ENCODE assay signal across 23 cellular contexts in genomic region chr17:44826123-44826790, GRCh38. TPM values are rescaled to one million over a fixed set of nuclear protein-coding genes. Genes with fewer than 3 reads are reported as not detected.
A peak's percentile ranks its signal among the peaks of the same experiment; 100 is the strongest.
DNase-seq lines count a peak whose midpoint lies in the region; ATAC-seq and TF ChIP-seq lines count a peak whose summit lies in the region.
"Had no signal": no experiment of that assay in that cellular context is flagged by ENCODE, and none has a peak within 500 bp of the region (broad histone marks: within the 10 kb centered on the region; RNA-seq: fewer than 3 reads in every experiment).

No MANE protein-coding gene starts in this region.

- no peak for TF ChIP-seq POLR2A in HCT116 (IDR thresholded peaks at IDR 0.05; ENCODE audit: borderline replicate concordance, extremely low read depth, insufficient read depth, insufficient read length)

- peaks cover 10% of the 10 kb centered on the region for H3K4me1 Mint-ChIP-seq in activated CD4-positive, alpha-beta T cell treated with anti-CD3 and anti-CD28 coated beads, Interleukin-2, amount 10 ng/mL, durations not matched to agents 24 days and 14 days

- H3K4me3 ChIP-seq in HCT116 (replicated peaks in 1 of 2; ENCODE audit: low read depth in 1 of 2, low read length in 2 of 2) (no peak overlapping the region), SK-N-SH (ENCODE audit: low read depth in 2 of 2, low read length in 1 of 2) (no peak overlapping the region)
- H3K4me3 ChIP-seq: A549, adrenal gland, testis had no signal

- H3K4me1 ChIP-seq in HCT116 (ENCODE audit: control insufficient read depth in 1 of 2, insufficient read depth in 2 of 2, low read length in 2 of 2) (peaks cover 67 to 89% of the 10 kb centered on the region in 2 experiments), SK-N-SH (ENCODE audit: control insufficient read depth in 1 of 2, insufficient read depth in 2 of 2, low read depth in 1 of 2, low read length in 1 of 2) (peaks cover 2 to 10% of the 10 kb centered on the region in 2 experiments)
- H3K4me1 ChIP-seq: testis had no signal

- peak overlapping the region; percentile 95 for H3K27ac ChIP-seq in HCT116 (ENCODE audit: low read depth, low read length)
- H3K27ac ChIP-seq in SK-N-SH (ENCODE audit: low read depth in 2 of 2, low read length in 1 of 2) = peak overlapping the region in 1 of 2 experiments; percentile 14; a peak in 1 of 4 replicates
- H3K27ac ChIP-seq: A549, adrenal gland, HL-60, testis had no signal

- TF ChIP-seq RAD21 in HCT116 (IDR thresholded peaks at IDR 0.05; ENCODE audit: low read depth) (no peak), SK-N-SH (IDR thresholded peaks at IDR 0.05; ENCODE audit: low read length) (no peak)

- H3K9ac ChIP-seq in HCT116 (ENCODE audit: low read length) (peak overlapping the region; percentile 29; the same call in 1 of the 2 replicates), SK-N-SH (no peak overlapping the region)

- H2AFZ ChIP-seq in HCT116 (ENCODE audit: low read depth, low read length, poor library complexity, severe bottlenecking) (no peak overlapping the region), SK-N-SH (ENCODE audit: low read depth) (no peak overlapping the region)

- no peak overlapping the region for H3K27ac Mint-ChIP-seq in activated CD4-positive, alpha-beta T cell treated with anti-CD3 and anti-CD28 coated beads, Interleukin-2, amount 10 ng/mL, durations not matched to agents 24 days and 14 days
- H3K27ac Mint-ChIP-seq: CD14-positive monocyte, IgD-negative memory B cell, nephron had no signal

- DNase-seq in A172 (ENCODE audit: low spot score) = peak; percentile 53
- DNase-seq in HCT116 (ENCODE audit: low read depth, low spot score) = no peak
- DNase-seq in T1000 (lab: John Stamatoyannopoulos, UW) = peak; percentile 30
- peak; percentile 67 for DNase-seq in kidney tubule cell (ENCODE audit: low spot score)
- no peak for DNase-seq in activated CD4-positive, alpha-beta T cell treated with anti-CD3 and anti-CD28 coated beads, Interleukin-2, amount 10 ng/mL, durations not matched to agents 24 days and 14 days
- DNase-seq in DMS79 (lab: John Stamatoyannopoulos, UW) = no peak
- DNase-seq in SK-N-SH = no peak
- DNase-seq in NCI-H526 treated with DMSO at 0.1 percent for 48 hours (lab: John Stamatoyannopoulos, UW) = no peak
- DNase-seq: adrenal gland, caudate nucleus, DMS153, islet precursor cell, mammary epithelial cell, NCI-H2029, SHP77 treated with DMSO at 0.1 percent for 48 hours, T-helper 2 cell, testis had no signal

- H3K36me3 Mint-ChIP-seq in activated CD4-positive, alpha-beta T cell treated with anti-CD3 and anti-CD28 coated beads, Interleukin-2, amount 10 ng/mL, durations not matched to agents 24 days and 14 days (ENCODE audit: low read depth) = no peaks in the 10 kb centered on the region
- H3K36me3 Mint-ChIP-seq: IgD-negative memory B cell had no signal

- no peaks in the 10 kb centered on the region for H3K36me3 ChIP-seq in HCT116 (ENCODE audit: control insufficient read depth in 1 of 2, insufficient read depth in 2 of 2, low read length in 2 of 2)
- H3K36me3 ChIP-seq in SK-N-SH (replicated peaks in 1 of 2; ENCODE audit: control insufficient read depth in 1 of 2, insufficient read depth in 2 of 2, low read length in 1 of 2) = peaks cover 0 to 9% of the 10 kb centered on the region in 2 experiments
- H3K36me3 ChIP-seq: adrenal gland had no signal

- POLR2A ChIA-PET in HCT116 (lab: Charles Lee) = no interaction called here
- POLR2A ChIA-PET in SK-N-SH (lab: Yijun Ruan, JAX) = no interaction called here

- RAD21 ChIA-PET in HCT116 (lab: Charles Lee; ENCODE audit: low non-redundant PET in 1 of 2, low total read pairs in 2 of 2, uncharacterized antibody in 2 of 2, unreplicated experiment in 2 of 2) = interaction anchor here in 1 of 2 experiments (0.7 kb wide), 1 partner anchor 51 kb away, joined by 5 read pairs; no protein-coding TSS in a partner anchor

- H4K20me1 ChIP-seq in HCT116 (ENCODE audit: insufficient read depth) (no peaks in the 10 kb centered on the region), SK-N-SH (ENCODE audit: insufficient read depth) (peaks cover 14% of the 10 kb centered on the region)

- peaks cover 39% of the 10 kb centered on the region for H3F3A ChIP-seq in SK-N-SH (replicated peaks; ENCODE audit: insufficient read depth)

- H3K9me3 Mint-ChIP-seq in activated CD4-positive, alpha-beta T cell treated with anti-CD3 and anti-CD28 coated beads, Interleukin-2, amount 10 ng/mL, durations not matched to agents 24 days and 14 days = no peaks in the 10 kb centered on the region
- H3K9me3 Mint-ChIP-seq: IgD-negative memory B cell, nephron had no signal

- H3K79me2 ChIP-seq in HCT116 (ENCODE audit: insufficient read depth, low read length) (peaks cover 86% of the 10 kb centered on the region), SK-N-SH (ENCODE audit: insufficient read depth) (peaks cover 85% of the 10 kb centered on the region)

- H3K27me3 ChIP-seq in HCT116 (ENCODE audit: insufficient read depth, low read length) (no peaks in the 10 kb centered on the region), SK-N-SH (ENCODE audit: insufficient read depth) (no peaks in the 10 kb centered on the region)
- H3K27me3 ChIP-seq: testis had no signal

- no peaks in the 10 kb centered on the region for H3K9me2 ChIP-seq in HCT116 (ENCODE audit: insufficient read depth)
- H3K9me2 ChIP-seq in SK-N-SH = no peaks in the 10 kb centered on the region

- ATAC-seq in HCT116 = no peak
- ATAC-seq: A549 had no signal

- peaks cover 43% of the 10 kb centered on the region for H3K27me3 Mint-ChIP-seq in activated CD4-positive, alpha-beta T cell treated with anti-CD3 and anti-CD28 coated beads, Interleukin-2, amount 10 ng/mL, durations not matched to agents 24 days and 14 days

- TF ChIP-seq CTCF in HCT116 (IDR thresholded peaks at IDR 0.05 in 2 of 3, conservative IDR thresholded peaks at IDR 0.05 in 1 of 3; ENCODE audit: borderline replicate concordance in 1 of 3, insufficient read depth in 1 of 3, low read depth in 2 of 3, low read length in 2 of 3) (no peak), SK-N-SH (IDR thresholded peaks at IDR 0.05) (no peak)

- H3K9me3 ChIP-seq in HCT116 (ENCODE audit: control insufficient read depth in 1 of 2, insufficient read depth in 1 of 2, low read depth in 1 of 2, low read length in 2 of 2) = no peaks in the 10 kb centered on the region
- H3K9me3 ChIP-seq in SK-N-SH = no peaks in the 10 kb centered on the region
- H3K9me3 ChIP-seq: A549, adrenal gland, testis had no signal

- WGBS in SK-N-SH (ENCODE audit: low lambda C conversion rate) = 89% methylated on average over 15 of the region's 15 CpGs

- H3K4me3 Mint-ChIP-seq in activated CD4-positive, alpha-beta T cell treated with anti-CD3 and anti-CD28 coated beads, Interleukin-2, amount 10 ng/mL, durations not matched to agents 24 days and 14 days = no peak overlapping the region

- TF ChIP-seq EP300 in SK-N-SH (IDR thresholded peaks at IDR 0.05; ENCODE audit: borderline replicate concordance in 1 of 2, low read depth in 1 of 2, low read length in 1 of 2) = no peak

- no TSS peak for BruUV-seq in HCT116 (replicated peaks; lab: Mats Ljungman, UMichigan)

- H3K4me2 ChIP-seq in HCT116 (ENCODE audit: low read length) = peak overlapping the region; percentile 85
- H3K4me2 ChIP-seq in SK-N-SH = no peak overlapping the region
- H3K4me2 ChIP-seq: A549 had no signal

- CTCF ChIA-PET in HCT116 (lab: Charles Lee) = no interaction called here
- CTCF ChIA-PET in SK-N-SH (lab: Yijun Ruan, JAX) = interaction anchor here (0.8 to 3.1 kb wide), 3 partner anchors 11 to 52 kb away, joined by 3 to 17 read pairs (median 6); no protein-coding TSS in a partner anchor

- intact Hi-C loops in HCT116 (cut with micrococcal nuclease) = no loop called here
- intact Hi-C loops in activated CD4-positive, alpha-beta T cell treated with anti-CD3 and anti-CD28 coated beads, Interleukin-2, amount 10 ng/mL, durations not matched to agents 24 days and 14 days (cut with micrococcal nuclease) = no loop called here

TF ChIP-seq in HCT116, 20 proteins besides CTCF, POLR2A, EP300 and RAD21 (continues in another document):
- no peak for TF ChIP-seq EZH2 (IDR thresholded peaks at IDR 0.05)
- TF ChIP-seq CEBPB (IDR thresholded peaks at IDR 0.05; ENCODE audit: low read depth) = no peak

TF ChIP-seq in SK-N-SH, 30 proteins besides CTCF, POLR2A, EP300 and RAD21 (continues in another document):
- TF ChIP-seq GABPA (IDR thresholded peaks at IDR 0.05; ENCODE audit: low read depth) (no peak), USF2 (IDR thresholded peaks at IDR 0.05; ENCODE audit: borderline replicate concordance, low read depth, low read length) (no peak), SIN3A (IDR thresholded peaks at IDR 0.05; ENCODE audit: borderline replicate concordance, low read depth, low read length) (no peak), MEF2A (IDR thresholded peaks at IDR 0.05; ENCODE audit: borderline replicate concordance, low read depth) (no peak)

RNA-seq across cellular contexts. Expression of gene GJC1, which starts 3.8 kb away (rescaled TPM):
- total RNA-seq in A172 (2014; rRNA removed; shearing (Covaris generic)) = 89.1 and 114 TPM in 2 replicates
- 62.4 TPM for total RNA-seq in HCT116 (2021; ENCODE audit: unreplicated experiment)
- 22.6 and 27.0 TPM in 2 replicates for polyA plus RNA-seq in HCT116 (2012)
- total RNA-seq in activated CD4-positive, alpha-beta T cell treated with anti-CD3 and anti-CD28 coated beads, Interleukin-2, amount 10 ng/mL, durations not matched to agents 24 days and 14 days = 6.1 and 7.5 TPM in 2 replicates
- 15.2 and 15.6 TPM in 2 replicates for polyA plus RNA-seq in SK-N-SH (2012; rRNA removed)
- 15.7 and 16.6 TPM in 2 replicates for polyA plus RNA-seq in SK-N-SH (2012; cell fraction: cytosol; rRNA removed)
- polyA plus RNA-seq in SK-N-SH (2012; cell fraction: nucleus; rRNA removed) = 8.5 and 13.7 TPM in 2 replicates
- polyA plus RNA-seq: CD14-positive monocyte had no signal

RNA-seq across cellular contexts. Expression of gene HIGD1B, which starts 21.4 kb away (rescaled TPM):
- not detected in 2 replicates for total RNA-seq in A172 (2014; rRNA removed; shearing (Covaris generic))
- total RNA-seq in HCT116 (2021; ENCODE audit: unreplicated experiment) = not detected
- polyA plus RNA-seq in HCT116 (2012) = 0.32 and 0.48 TPM in 2 replicates
- total RNA-seq in activated CD4-positive, alpha-beta T cell treated with anti-CD3 and anti-CD28 coated beads, Interleukin-2, amount 10 ng/mL, durations not matched to agents 24 days and 14 days = not detected in 2 replicates
- not detected in 2 replicates for polyA plus RNA-seq in SK-N-SH (2012; rRNA removed)
- not detected in 2 replicates for polyA plus RNA-seq in SK-N-SH (2012; cell fraction: cytosol; rRNA removed)
- not detected in 2 replicates for polyA plus RNA-seq in SK-N-SH (2012; cell fraction: nucleus; rRNA removed)
- total RNA-seq: mammary epithelial cell, NCI-H460 had no signal
- polyA plus RNA-seq: A549, CD14-positive monocyte, IgD-negative memory B cell, mammary epithelial cell had no signal

Comparison
In these comparisons a context has a peak if more than half of its experiments do, and no peak if none do; other contexts are left out.
1. DNase-seq: peak in A172 (single experiment), T1000 (single experiment) and kidney tubule cell (single experiment); none in HCT116 (single experiment), activated CD4-positive, alpha-beta T cell treated with anti-CD3 and anti-CD28 coated beads, Interleukin-2, amount 10 ng/mL, durations not matched to agents 24 days and 14 days (single experiment), DMS79 (single experiment), SK-N-SH (single experiment) and NCI-H526 treated with DMSO at 0.1 percent for 48 hours (single experiment).